ENCODE assay signal across 1 cellular context in the genomic region with DNA sequence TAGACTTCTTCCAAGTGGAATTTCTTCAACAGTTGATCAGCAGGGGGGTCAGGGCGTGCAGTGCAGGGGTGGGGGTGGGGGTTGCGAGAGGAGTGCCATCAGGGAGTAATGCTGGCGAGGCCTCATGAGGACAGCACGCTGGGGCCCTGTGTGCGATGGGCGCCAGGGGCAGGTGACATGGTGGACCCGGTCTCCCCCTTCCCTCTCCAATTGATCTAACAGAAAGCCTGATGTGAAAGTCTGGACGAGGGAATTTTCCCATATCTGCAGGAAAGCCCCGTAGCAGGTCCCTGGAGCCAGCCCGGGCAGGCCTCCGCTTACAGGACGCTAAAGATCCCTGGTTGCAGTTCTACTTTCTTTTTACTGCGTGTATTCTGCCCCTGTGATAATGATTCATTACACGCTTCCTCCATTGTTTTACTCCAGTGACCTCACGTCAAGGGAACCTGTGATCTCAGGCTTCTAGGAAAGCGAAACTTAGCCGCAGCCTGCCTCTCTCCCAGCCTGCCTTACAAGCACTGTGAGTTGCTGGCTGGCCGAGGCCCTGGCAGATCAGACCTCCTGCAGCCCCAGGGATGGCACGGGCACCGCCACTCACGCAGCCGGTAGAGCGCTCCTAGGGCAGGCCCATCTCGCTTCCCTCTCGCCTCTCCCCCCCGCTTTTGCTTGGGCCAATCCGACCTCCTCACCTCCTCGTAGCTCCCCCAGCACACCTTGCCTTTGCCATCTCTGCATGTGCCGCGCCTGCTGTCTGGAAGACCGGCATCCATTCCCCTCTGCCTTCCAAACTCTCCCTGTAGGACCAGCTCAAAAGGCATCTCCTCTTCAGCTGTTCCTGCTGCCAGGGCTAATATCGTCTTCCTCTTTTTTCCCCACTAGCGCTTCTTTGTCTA.
TF ChIP-seq lines count a peak whose summit lies in the region.

No MANE protein-coding gene starts in this region.

TF ChIP-seq in HepG2, 621 proteins besides CTCF, POLR2A, EP300 and RAD21 (continued from another document):
- TF ChIP-seq, protein P1, sequence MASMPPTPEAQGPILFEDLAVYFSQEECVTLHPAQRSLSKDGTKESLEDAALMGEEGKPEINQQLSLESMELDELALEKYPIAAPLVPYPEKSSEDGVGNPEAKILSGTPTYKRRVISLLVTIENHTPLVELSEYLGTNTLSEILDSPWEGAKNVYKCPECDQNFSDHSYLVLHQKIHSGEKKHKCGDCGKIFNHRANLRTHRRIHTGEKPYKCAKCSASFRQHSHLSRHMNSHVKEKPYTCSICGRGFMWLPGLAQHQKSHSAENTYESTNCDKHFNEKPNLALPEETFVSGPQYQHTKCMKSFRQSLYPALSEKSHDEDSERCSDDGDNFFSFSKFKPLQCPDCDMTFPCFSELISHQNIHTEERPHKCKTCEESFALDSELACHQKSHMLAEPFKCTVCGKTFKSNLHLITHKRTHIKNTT (CRISPR knock-in tag; IDR thresholded peaks at IDR 0.05) = no peak
- TF ChIP-seq ZNF780A (CRISPR knock-in tag; IDR thresholded peaks at IDR 0.05) (no peak), ZNF230 (CRISPR knock-in tag; IDR thresholded peaks at IDR 0.05) (0 out of 2 replicates have a peak, but pooled peaks have one; percentile 29), ZNF788 (CRISPR knock-in tag; IDR thresholded peaks at IDR 0.05; ENCODE audit: borderline replicate concordance) (no peak)
